8 cellular contexts compared by ENCODE assay signal in the genomic region with DNA sequence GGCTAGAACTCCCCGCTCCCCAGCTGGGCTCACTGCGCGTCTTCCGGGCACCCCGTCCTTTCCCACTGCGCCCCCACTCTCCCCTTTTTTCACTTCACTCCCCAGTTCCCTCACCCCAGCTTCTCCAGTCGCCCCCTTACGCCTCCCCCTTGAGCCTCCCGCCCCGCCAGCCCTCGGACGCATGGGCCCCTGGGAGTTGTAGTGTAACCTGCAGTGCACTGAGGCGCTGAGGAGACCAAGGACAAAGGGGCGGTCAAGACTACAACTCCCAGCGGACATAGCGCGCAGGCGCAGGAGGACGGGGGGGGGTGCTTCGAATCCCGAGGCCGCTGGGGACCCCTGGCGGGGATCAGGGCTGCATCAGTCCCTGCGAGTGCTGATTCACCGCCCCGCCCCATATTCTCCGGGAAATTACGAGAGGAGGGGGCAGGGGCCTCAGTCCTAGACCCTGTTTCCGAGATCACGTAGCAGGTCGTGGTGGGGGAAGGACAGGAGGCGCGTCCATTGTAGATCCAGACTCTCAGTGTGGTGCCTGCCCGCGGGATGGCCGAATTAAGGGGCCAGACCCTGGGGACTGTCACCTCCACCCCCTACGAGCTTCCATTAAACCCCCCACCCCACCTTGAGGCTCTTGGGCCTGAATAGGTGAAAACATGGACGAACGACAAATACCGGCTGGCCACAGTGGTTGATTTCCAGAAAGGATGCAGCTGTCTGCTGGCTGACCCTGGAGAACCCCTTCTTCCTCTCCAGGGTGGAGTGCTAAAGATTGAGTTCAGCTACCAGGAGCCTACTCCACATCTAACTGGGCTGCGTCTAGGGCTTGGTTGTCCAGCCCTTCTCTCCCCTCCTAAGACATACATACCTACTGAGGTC. TPM values are rescaled to one million over a fixed set of nuclear protein-coding genes. Genes with fewer than 3 reads are reported as not detected.
DNase-seq lines count a peak whose midpoint lies in the region; ATAC-seq and TF ChIP-seq lines count a peak whose summit lies in the region.

No MANE protein-coding gene starts in this region.

- H3F3A ChIP-seq in MM.1S (ENCODE audit: insufficient read depth, low read length): peaks cover 11% of the 10 kb centered on the region; the same call in 1 of the 2 replicates

- DNase-seq in GDM1 (lab: John Stamatoyannopoulos, UW) (peak; percentile 97), HCT116 (ENCODE audit: low read depth, low spot score) (peak; percentile 98), MM.1S (peak; percentile 97), SHP77 treated with DMSO at 0.1 percent for 48 hours (lab: John Stamatoyannopoulos, UW) (peak; percentile 92), activated gamma-delta T cell treated with Interleukin-2 at 50 U/mL for 16 hours (peak; percentile 95), fibroblast of villous mesenchyme (ENCODE audit: low read depth) (peak; percentile 99), neural crest cell (ENCODE audit: low read depth, low spot score) (peak; percentile 98)

- peaks cover 28 to 53% of the 10 kb centered on the region in 2 experiments for H3K4me1 ChIP-seq in HCT116 (ENCODE audit: control insufficient read depth in 1 of 2, insufficient read depth in 2 of 2, low read length in 2 of 2)
- H3K4me1 ChIP-seq in MM.1S (ENCODE audit: low read length): peaks cover 27% of the 10 kb centered on the region
- H3K4me1 ChIP-seq in stomach smooth muscle (ENCODE audit: control insufficient read depth, insufficient read depth, low read length): peaks cover 20% of the 10 kb centered on the region

- H3K9me3 ChIP-seq in HCT116 (ENCODE audit: control insufficient read depth in 1 of 2, insufficient read depth in 1 of 2, low read depth in 1 of 2, low read length in 2 of 2) (no peaks in the 10 kb centered on the region), MM.1S (replicated peaks; ENCODE audit: insufficient read depth, low read length) (no peaks in the 10 kb centered on the region), stomach smooth muscle (ENCODE audit: control insufficient read depth in 2 of 2, low read length in 2 of 2) (no peaks in the 10 kb centered on the region)

- H3K4me2 ChIP-seq in HCT116 (ENCODE audit: low read length) (peak overlapping the region; percentile 85), MM.1S (ENCODE audit: low read depth, low read length) (peak overlapping the region; percentile 96)

- H3K4me3 ChIP-seq in HCT116 (replicated peaks in 1 of 2; ENCODE audit: low read depth in 1 of 2, low read length in 2 of 2) (peak overlapping the region; percentile 78 to 98), MM.1S (ENCODE audit: low read length) (peak overlapping the region; percentile 99), fibroblast of villous mesenchyme (ENCODE audit: low read depth, low read length) (peak overlapping the region; percentile 94), stomach smooth muscle (ENCODE audit: low read length in 2 of 2) (peak overlapping the region; percentile 60 to 90)

- H3K4me3 Mint-ChIP-seq in neural crest cell: peak overlapping the region; percentile 97

- peaks cover 2% of the 10 kb centered on the region for H3K9me3 Mint-ChIP-seq in neural crest cell

- TF ChIP-seq POLR2A in HCT116 (IDR thresholded peaks at IDR 0.05; ENCODE audit: borderline replicate concordance, extremely low read depth, insufficient read depth, insufficient read length): no peak

- H3K27me3 ChIP-seq in HCT116 (ENCODE audit: insufficient read depth, low read length) (no peaks in the 10 kb centered on the region), MM.1S (replicated peaks; ENCODE audit: insufficient read depth, low read length) (no peaks in the 10 kb centered on the region), stomach smooth muscle (ENCODE audit: control insufficient read depth in 1 of 2, insufficient read depth in 2 of 2, low read length in 2 of 2) (no peaks in the 10 kb centered on the region)

- BruUV-seq in HCT116 (replicated peaks; lab: Mats Ljungman, UMichigan): TSS peak; percentile 99

- peaks cover 11 to 36% of the 10 kb centered on the region in 2 experiments for H3K36me3 ChIP-seq in HCT116 (ENCODE audit: control insufficient read depth in 1 of 2, insufficient read depth in 2 of 2, low read length in 2 of 2)
- peaks cover 25% of the 10 kb centered on the region for H3K36me3 ChIP-seq in MM.1S (replicated peaks; ENCODE audit: insufficient read depth, low read length)
- H3K36me3 ChIP-seq in stomach smooth muscle (ENCODE audit: control insufficient read depth in 2 of 2, insufficient read depth in 2 of 2, low read length in 2 of 2): no peaks in the 10 kb centered on the region

- no peak for TF ChIP-seq RAD21 in HCT116 (IDR thresholded peaks at IDR 0.05; ENCODE audit: low read depth)

- H4K20me1 ChIP-seq in HCT116 (ENCODE audit: insufficient read depth): peaks cover 36% of the 10 kb centered on the region; the same call in 1 of the 2 replicates
- H4K20me1 ChIP-seq in MM.1S (ENCODE audit: insufficient read depth, low read length): peaks cover 29% of the 10 kb centered on the region

- H3K9me2 ChIP-seq in HCT116 (ENCODE audit: insufficient read depth): no peaks in the 10 kb centered on the region
- no peaks in the 10 kb centered on the region for H3K9me2 ChIP-seq in MM.1S (replicated peaks; ENCODE audit: insufficient read depth, low read length)

- POLR2A ChIA-PET in HCT116 (lab: Charles Lee): interaction anchor here (0.7 to 2.1 kb wide), 6 partner anchors 14 to 77 kb away, joined by 3 to 8 read pairs (median 4); no protein-coding TSS in a partner anchor

- H2AFZ ChIP-seq in HCT116 (ENCODE audit: low read depth, low read length, poor library complexity, severe bottlenecking) (peak overlapping the region; percentile 58), MM.1S (ENCODE audit: low read length) (peak overlapping the region; percentile 96)

- peaks cover 44% of the 10 kb centered on the region for H3K79me2 ChIP-seq in HCT116 (ENCODE audit: insufficient read depth, low read length)
- peaks cover 44% of the 10 kb centered on the region for H3K79me2 ChIP-seq in MM.1S (ENCODE audit: low read length)

- peaks cover 13% of the 10 kb centered on the region for H3K36me3 Mint-ChIP-seq in neural crest cell (ENCODE audit: low read depth)

- peak overlapping the region; percentile 99 for H3K27ac Mint-ChIP-seq in neural crest cell (ENCODE audit: unreplicated experiment)

- TF ChIP-seq CTCF in HCT116 (IDR thresholded peaks at IDR 0.05 in 2 of 3, conservative IDR thresholded peaks at IDR 0.05 in 1 of 3; ENCODE audit: borderline replicate concordance in 1 of 3, insufficient read depth in 1 of 3, low read depth in 2 of 3, low read length in 2 of 3) (peak in 2 of 3 experiments; percentile 61 to 77; a peak in 4 of 6 replicates), MM.1S (IDR thresholded peaks at IDR 0.05; ENCODE audit: low read length) (peak; percentile 71), fibroblast of villous mesenchyme (IDR thresholded peaks at IDR 0.05; ENCODE audit: insufficient read depth, low read depth, low read length) (peak; percentile 76), neural crest cell (conservative IDR thresholded peaks at IDR 0.05) (peak; percentile 75)

- RAD21 ChIA-PET in HCT116 (lab: Charles Lee; ENCODE audit: low non-redundant PET in 1 of 2, low total read pairs in 2 of 2, uncharacterized antibody in 2 of 2, unreplicated experiment in 2 of 2): interaction anchor here in 1 of 2 experiments (0.7 kb wide), 1 partner anchor 28 kb away, joined by 4 read pairs; no protein-coding TSS in a partner anchor

- peaks cover 47% of the 10 kb centered on the region for H3K4me1 Mint-ChIP-seq in neural crest cell

- CTCF ChIA-PET in HCT116 (lab: Charles Lee): interaction anchor here (0.6 to 2.2 kb wide), 8 partner anchors 10 to 68 kb away, joined by 3 to 6 read pairs (median 3); no protein-coding TSS in a partner anchor

- intact Hi-C loops in HCT116 (cut with micrococcal nuclease): no loop called here

- ATAC-seq in HCT116: peak; percentile 94

- H3K27ac ChIP-seq in HCT116 (ENCODE audit: low read depth, low read length) (peak overlapping the region; percentile 84), MM.1S (ENCODE audit: low read length) (peak overlapping the region; percentile 86), stomach smooth muscle (ENCODE audit: low read length) (peak overlapping the region; percentile 95)

- H3K9ac ChIP-seq in HCT116 (ENCODE audit: low read length): peak overlapping the region; percentile 99
- H3K9ac ChIP-seq in MM.1S (ENCODE audit: low read length): peak overlapping the region; percentile 96
- H3K9ac ChIP-seq in stomach smooth muscle (ENCODE audit: low read length in 2 of 2): peak overlapping the region; percentile 87 to 89

- H3K27me3 Mint-ChIP-seq in neural crest cell (ENCODE audit: low read depth): no peaks in the 10 kb centered on the region

TF ChIP-seq in HCT116, 20 proteins besides CTCF, POLR2A, EP300 and RAD21 (continues in another document):
- no peak for TF ChIP-seq ELF1 (IDR thresholded peaks at IDR 0.05; ENCODE audit: borderline replicate concordance, low read depth)
- no peak for TF ChIP-seq ZFX (IDR thresholded peaks at IDR 0.05)
- no peak for TF ChIP-seq FOSL1 (IDR thresholded peaks at IDR 0.05; ENCODE audit: low read depth)
- TF ChIP-seq, protein P1, sequence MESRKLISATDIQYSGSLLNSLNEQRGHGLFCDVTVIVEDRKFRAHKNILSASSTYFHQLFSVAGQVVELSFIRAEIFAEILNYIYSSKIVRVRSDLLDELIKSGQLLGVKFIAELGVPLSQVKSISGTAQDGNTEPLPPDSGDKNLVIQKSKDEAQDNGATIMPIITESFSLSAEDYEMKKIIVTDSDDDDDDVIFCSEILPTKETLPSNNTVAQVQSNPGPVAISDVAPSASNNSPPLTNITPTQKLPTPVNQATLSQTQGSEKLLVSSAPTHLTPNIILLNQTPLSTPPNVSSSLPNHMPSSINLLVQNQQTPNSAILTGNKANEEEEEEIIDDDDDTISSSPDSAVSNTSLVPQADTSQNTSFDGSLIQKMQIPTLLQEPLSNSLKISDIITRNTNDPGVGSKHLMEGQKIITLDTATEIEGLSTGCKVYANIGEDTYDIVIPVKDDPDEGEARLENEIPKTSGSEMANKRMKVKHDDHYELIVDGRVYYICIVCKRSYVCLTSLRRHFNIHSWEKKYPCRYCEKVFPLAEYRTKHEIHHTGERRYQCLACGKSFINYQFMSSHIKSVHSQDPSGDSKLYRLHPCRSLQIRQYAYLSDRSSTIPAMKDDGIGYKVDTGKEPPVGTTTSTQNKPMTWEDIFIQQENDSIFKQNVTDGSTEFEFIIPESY (IDR thresholded peaks at IDR 0.05; ENCODE audit: extremely low read depth, insufficient replicate concordance, low read length): peak; percentile 55
- TF ChIP-seq POLR2AphosphoS5 (IDR thresholded peaks at IDR 0.05; ENCODE audit: low read depth, low read length): peak; percentile 61

RNA-seq across cellular contexts. Expression of a gene that starts 0.6 kb away (rescaled TPM):
- 170 TPM for total RNA-seq in HCT116 (2021; ENCODE audit: unreplicated experiment)
- 81.0 and 84.8 TPM in 2 replicates for polyA plus RNA-seq in HCT116 (2012)
- 125 and 141 TPM in 2 replicates for total RNA-seq in fibroblast of villous mesenchyme
- total RNA-seq in neural crest cell: 200 and 209 TPM in 2 replicates

RNA-seq across cellular contexts. Expression of a gene that starts 50.1 kb away (rescaled TPM):
- 1.1 TPM for total RNA-seq in HCT116 (2021; ENCODE audit: unreplicated experiment)
- 0.87 and 1.1 TPM in 2 replicates for polyA plus RNA-seq in HCT116 (2012)
- 0.43 and 0.64 TPM in 2 replicates for total RNA-seq in fibroblast of villous mesenchyme
- total RNA-seq in neural crest cell: 1.0 and 1.1 TPM in 2 replicates

RNA-seq across cellular contexts. Expression of a gene that starts 56.9 kb away (rescaled TPM):
- total RNA-seq in HCT116 (2021; ENCODE audit: unreplicated experiment) (524 TPM), fibroblast of villous mesenchyme (77.7 and 130 TPM in 2 replicates), neural crest cell (57.1 and 67.2 TPM in 2 replicates)
- polyA plus RNA-seq in HCT116 (2012): 568 and 601 TPM in 2 replicates

Comparison
In these comparisons a context has a peak if more than half of its experiments do, and no peak if none do; other contexts are left out.
1. Peak in every context shown above with its lines: DNase-seq, ATAC-seq, H3K4me3 ChIP-seq and H3K27ac ChIP-seq.